Comparison of ENCODE assay signal across 18 cellular contexts in the genomic region with DNA sequence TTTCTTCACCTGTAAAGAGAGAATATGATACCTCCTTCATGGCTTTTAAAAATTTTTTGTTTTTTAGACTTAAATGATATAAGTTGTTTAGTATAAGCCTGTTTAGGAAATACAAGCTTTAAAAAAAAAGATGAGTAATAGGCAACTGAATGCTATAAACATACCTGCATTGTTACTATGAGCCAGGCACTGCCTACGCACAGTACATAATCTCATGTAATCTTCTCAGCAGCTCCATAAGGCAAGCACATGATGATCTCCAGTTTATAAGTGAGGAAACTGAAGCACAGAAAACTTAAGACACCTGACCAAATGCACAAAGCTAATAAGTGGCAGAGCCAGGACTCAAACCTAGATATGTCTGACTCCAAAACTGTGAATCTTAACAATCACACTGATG.
"Had no signal": no experiment of that assay in that cellular context is flagged by ENCODE, and none has a peak within 500 bp of the region (broad histone marks: within the 10 kb centered on the region; RNA-seq: fewer than 3 reads in every experiment).

No MANE protein-coding gene starts in this region.

- ATAC-seq: activated CD4-positive, alpha-beta T cell treated with anti-CD3 and anti-CD28 coated beads for 36 hours; left lung; WTC11 had no signal

- H3K36me3 Mint-ChIP-seq: activated naive CD8-positive, alpha-beta T cell; type B pancreatic cell; WTC11 had no signal

- H3K9me3 ChIP-seq: colonic mucosa, left lung, right atrium auricular region had no signal

- H3K36me3 ChIP-seq: colonic mucosa, left lung, right atrium auricular region had no signal

- H3K27me3 ChIP-seq: colonic mucosa, left lung, right atrium auricular region had no signal

- H3K27ac Mint-ChIP-seq: activated CD4-positive, alpha-beta T cell treated with anti-CD3 and anti-CD28 coated beads for 36 hours; activated naive CD8-positive, alpha-beta T cell; nephron progenitor cell; stimulated activated naive CD8-positive, alpha-beta T cell treated with anti-CD3 and anti-CD28 coated beads, Interleukin-15, Interleukin-2, amounts not matched to agents 100 ng/mL and 50 ng/mL, for 24 hours; T-helper 2 cell treated with Interferon-gamma antibody and Interleukin-4, amounts not matched to agents 5 μg/mL and 100 μg/mL, for 36 hours; type B pancreatic cell; WTC11 had no signal

- FAIRE-seq: TTC549 had no signal

- H3K4me3 ChIP-seq: colonic mucosa, left lung, right atrium auricular region had no signal

- H3K9me3 Mint-ChIP-seq: nephron progenitor cell; T-helper 2 cell treated with Interferon-gamma antibody and Interleukin-4, amounts not matched to agents 5 μg/mL and 100 μg/mL, for 36 hours; WTC11 had no signal

- H3K4me3 Mint-ChIP-seq: activated CD4-positive, alpha-beta T cell treated with anti-CD3 and anti-CD28 coated beads for 36 hours; activated naive CD8-positive, alpha-beta T cell; nephron progenitor cell; stimulated activated naive CD8-positive, alpha-beta T cell treated with anti-CD3 and anti-CD28 coated beads, Interleukin-15, Interleukin-2, amounts not matched to agents 100 ng/mL and 50 ng/mL, for 24 hours; T-helper 2 cell treated with Interferon-gamma antibody and Interleukin-4, amounts not matched to agents 5 μg/mL and 100 μg/mL, for 36 hours; type B pancreatic cell; WTC11 had no signal

- DNase-seq: activated CD4-positive, alpha-beta T cell treated with anti-CD3 and anti-CD28 coated beads for 36 hours; activated CD4-positive, alpha-beta T cell treated with anti-CD3 and anti-CD28 coated beads, Interleukin-2, amount 50 U/mL, for 48 hours; activated gamma-delta T cell; amygdala; colonic mucosa; foreskin melanocyte; hypothalamus; left lung; nephron progenitor cell; stimulated activated CD4-positive, alpha-beta T cell treated with anti-CD3 and anti-CD28 coated beads, Interleukin-2, amount 100 ng/mL, for 24 hours; SW 1271 had no signal

- H3K27me3 Mint-ChIP-seq: activated CD4-positive, alpha-beta T cell treated with anti-CD3 and anti-CD28 coated beads for 36 hours; stimulated activated naive CD8-positive, alpha-beta T cell treated with anti-CD3 and anti-CD28 coated beads, Interleukin-15, Interleukin-2, amounts not matched to agents 100 ng/mL and 50 ng/mL, for 24 hours had no signal

- H3K27ac ChIP-seq: colonic mucosa, left lung, right atrium auricular region had no signal
